ENCODE assay signal across 8 cellular contexts in the genomic region with DNA sequence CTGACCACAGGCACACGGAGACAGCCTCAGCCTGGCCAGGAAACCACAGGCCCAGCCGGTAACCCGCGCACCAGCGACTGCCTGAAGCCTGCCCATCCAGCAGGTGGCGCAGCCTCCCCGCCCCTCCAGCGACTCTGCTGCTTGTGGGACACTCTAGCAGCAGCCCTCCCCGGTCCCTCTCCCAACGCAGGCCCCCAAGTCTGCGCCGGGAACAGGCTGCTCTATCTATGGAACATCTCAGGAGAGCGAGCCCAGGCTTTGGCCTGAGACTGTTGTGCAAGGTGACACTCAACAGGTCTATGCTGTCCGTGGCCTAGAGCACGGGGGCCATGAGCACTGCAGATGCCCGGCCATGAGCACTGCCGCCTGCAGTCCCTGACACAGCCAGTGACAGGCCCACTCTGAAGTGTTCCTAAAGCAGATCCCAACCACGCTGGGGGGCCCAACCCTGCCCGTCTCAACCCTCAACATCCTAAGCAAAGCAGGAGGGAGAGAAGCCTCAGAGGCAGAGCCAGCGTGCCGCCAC. TPM values are rescaled to one million over a fixed set of nuclear protein-coding genes. Genes with fewer than 3 reads are reported as not detected.
DNase-seq lines count a peak whose midpoint lies in the region; TF ChIP-seq lines count a peak whose summit lies in the region.

No MANE protein-coding gene starts in this region.

- no peaks in the 10 kb centered on the region for H3K4me1 Mint-ChIP-seq in mesothelial cell of epicardium

- no peak overlapping the region for H3K27ac ChIP-seq in adrenal gland

- no peak overlapping the region for H3K27ac Mint-ChIP-seq in mesothelial cell of epicardium

- WGBS in adrenal gland, 4 donors: 82 to 90% (median 84%) methylated on average over 12 to 21 of the region's 21 CpGs; no CpG with 5 or more reads in 1 of the 4 donors

- no peak for TF ChIP-seq POLR2A in adrenal gland (IDR thresholded peaks at IDR 0.05)

- no peaks in the 10 kb centered on the region for H3K27me3 Mint-ChIP-seq in mesothelial cell of epicardium (ENCODE audit: low read depth)

- no peak overlapping the region for H3K4me3 ChIP-seq in adrenal gland

- H3K36me3 ChIP-seq in adrenal gland (replicated peaks in 1 of 2): peaks cover 0 to 65% of the 10 kb centered on the region in 2 donors

- intact Hi-C loops in adrenal gland (cut with DNase I): loop anchor here in 1 of 2 donors (10.0 kb wide), 1 partner anchor 66 kb away; no protein-coding TSS in a partner anchor

- DNase-seq in ELF-1 (ENCODE audit: low read depth, low spot score): peak; percentile 76
- peak in 1 of 7 donors; percentile 20 for DNase-seq in adrenal gland
- DNase-seq in mesothelial cell of epicardium (ENCODE audit: low spot score in 2 of 2, unreplicated experiment in 2 of 2): no peak
- DNase-seq in epidermal melanocyte (ENCODE audit: insufficient read length, low spot score): no peak
- DNase-seq in effector CD4-positive, alpha-beta T cell: no peak
- no peak for DNase-seq in GOT3 (lab: John Stamatoyannopoulos, UW)
- DNase-seq in SHP77 treated with DMSO at 0.1 percent for 48 hours (lab: John Stamatoyannopoulos, UW): no peak

- no peaks in the 10 kb centered on the region for H3K27me3 ChIP-seq in adrenal gland

- H3K4me1 ChIP-seq in adrenal gland (replicated peaks in 1 of 2): peaks cover 0 to under 1% of the 10 kb centered on the region in 2 donors

- TF ChIP-seq CTCF in LNCAP (IDR thresholded peaks at IDR 0.05) (peak; percentile 56), adrenal gland (IDR thresholded peaks at IDR 0.05) (peak in 4 of 6 experiments; percentile 7 to 28 (median 26)), mesothelial cell of epicardium (IDR thresholded peaks at IDR 0.05; ENCODE audit: unreplicated experiment) (peak; percentile 25)

- no peak overlapping the region for H3K4me3 Mint-ChIP-seq in mesothelial cell of epicardium

- H3K9me3 Mint-ChIP-seq in mesothelial cell of epicardium: no peaks in the 10 kb centered on the region

- H3K36me3 Mint-ChIP-seq in mesothelial cell of epicardium: peaks cover 39% of the 10 kb centered on the region

- no peaks in the 10 kb centered on the region for H3K9me3 ChIP-seq in adrenal gland (replicated peaks in 1 of 3)

RNA-seq across cellular contexts. Expression of a gene that starts 28.4 kb away (rescaled TPM):
- total RNA-seq in adrenal gland (10 to 100 TPM in 3 of 8 donors, 1 to 10 TPM in 5; 3.6 to 19.3 (median 6.9) TPM), mesothelial cell of epicardium (19.9 to 21.7 TPM (median 19.9 TPM) in 3 replicates)
- 1 to 10 TPM; 5.0 to 10.0 (median 6.3) TPM for polyA plus RNA-seq in adrenal gland

RNA-seq across cellular contexts. Expression of a gene that starts 42.2 kb away (rescaled TPM):
- total RNA-seq in adrenal gland: 10 to 100 TPM; 30.4 to 43.5 (median 38.0) TPM
- 10 to 100 TPM; 34.1 to 40.2 (median 34.8) TPM for polyA plus RNA-seq in adrenal gland
- 34.1 to 36.7 TPM (median 34.4 TPM) in 3 replicates for total RNA-seq in mesothelial cell of epicardium
